12 cellular contexts compared by ENCODE assay signal in the genomic region with DNA sequence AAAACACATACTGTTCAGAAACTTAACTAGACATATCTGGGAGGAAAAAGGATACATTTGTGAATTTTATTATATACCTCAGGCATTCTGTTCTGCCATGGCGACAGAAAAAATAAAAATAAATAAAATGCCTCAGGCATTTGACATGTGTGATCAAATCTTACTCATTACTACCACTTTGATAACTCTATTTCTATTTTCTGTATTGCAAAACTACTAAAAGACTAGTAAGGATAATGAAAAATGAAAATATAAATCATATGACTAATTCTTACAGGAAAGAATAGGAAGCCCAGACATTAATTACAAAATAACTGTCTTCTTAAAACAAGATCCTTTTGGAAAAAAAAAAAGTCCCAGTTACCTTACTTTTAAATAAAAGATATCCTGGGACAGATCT. TPM values are rescaled to one million over a fixed set of nuclear protein-coding genes. Genes with fewer than 3 reads are reported as not detected.
DNase-seq lines count a peak whose midpoint lies in the region; ATAC-seq, FAIRE-seq and TF ChIP-seq lines count a peak whose summit lies in the region.
"Had no signal": no experiment of that assay in that cellular context is flagged by ENCODE, and none has a peak within 500 bp of the region (broad histone marks: within the 10 kb centered on the region; RNA-seq: fewer than 3 reads in every experiment).

No MANE protein-coding gene starts in this region.

- no peak for DNase-seq in right atrium auricular region (ENCODE audit: low spot score)
- no peak for DNase-seq in cardiac septum (ENCODE audit: low spot score)
- DNase-seq in GM12878 (ENCODE audit: low read depth, low spot score): no peak
- peak; percentile 30 to 38 for DNase-seq in lung microvascular endothelial cell (ENCODE audit: low read depth in 2 of 2)
- no peak for DNase-seq in vagina (ENCODE audit: extremely low spot score in 2 of 2)
- no peak for DNase-seq in GF-D8 (lab: John Stamatoyannopoulos, UW)
- no peak for DNase-seq in GM19238 (ENCODE audit: insufficient read length, low spot score)
- DNase-seq: activated CD4-positive, alpha-beta T cell treated with anti-CD3 and anti-CD28 coated beads, Interleukin-2, amount 50 U/mL, for 1 hour; NCI-H446 treated with DMSO at 0.1 percent for 48 hours had no signal

- no peak for TF ChIP-seq RAD21 in GM12878 (IDR thresholded peaks at IDR 0.05; ENCODE audit: insufficient read depth, low read depth, low read length)

- intact Hi-C loops in cardiac septum (cut with DNase I) (loop anchor here (10.0 kb wide), 1 partner anchor 209 kb away; a partner anchor contains a TSS), GM12878 (cut with micrococcal nuclease; ENCODE audit: unreplicated experiment) (no loop called here), vagina (cut with DNase I) (no loop called here)

- WGBS in GM12878 (ENCODE audit: insufficient coverage, insufficient replicate concordance, low lambda C conversion rate, missing lambda C conversion rate): 0% methylated on average over 1 of the region's 1 CpG

- SMC1A ChIA-PET in GM12878 (lab: Charles Lee; ENCODE audit: uncharacterized antibody, unreplicated experiment): interaction anchor here (1.2 to 2.1 kb wide), 3 partner anchors 15 to 131 kb away, joined by 3 to 9 read pairs (median 5); no protein-coding TSS in a partner anchor

- H3K4me3 ChIP-seq in right atrium auricular region: no peak overlapping the region
- peak overlapping the region; percentile 62 for H3K4me3 ChIP-seq in GM12878
- H3K4me3 ChIP-seq in vagina: peak overlapping the region in 1 of 2 donors; percentile 17

- no peak for FAIRE-seq in GM12878 (lab: Jason Lieb, UNC)
- FAIRE-seq: frontal cortex had no signal

- H2AFZ ChIP-seq in GM12878 (ENCODE audit: control insufficient read depth, low read depth, low read length): no peak overlapping the region

- peaks cover 100% of the 10 kb centered on the region for H3K79me2 ChIP-seq in GM12878 (ENCODE audit: control insufficient read depth, insufficient read depth, low read length)

- H3K36me3 ChIP-seq in right atrium auricular region: no peaks in the 10 kb centered on the region
- H3K36me3 ChIP-seq in GM12878 (ENCODE audit: control insufficient read depth in 2 of 2, insufficient read depth in 2 of 2, low read length in 1 of 2): no peaks in the 10 kb centered on the region; a peak in 1 of 4 replicates
- H3K36me3 ChIP-seq in vagina: no peaks in the 10 kb centered on the region

- BruUV-seq in GM12878 (replicated peaks; lab: Mats Ljungman, UMichigan): no TSS peak

- no peak overlapping the region for H3K9ac ChIP-seq in GM12878 (ENCODE audit: control insufficient read depth, insufficient read depth, low read length)

- H3K4me2 ChIP-seq in GM12878 (ENCODE audit: control insufficient read depth, insufficient read depth): peak overlapping the region; percentile 51

- TF ChIP-seq CTCF in right atrium auricular region (IDR thresholded peaks at IDR 0.05) (no peak), GM12878 (IDR thresholded peaks at IDR 0.05 in 2 of 3, conservative IDR thresholded peaks at IDR 0.05 in 1 of 3; ENCODE audit: control insufficient read depth in 2 of 3, extremely low read depth in 1 of 3, insufficient read depth in 1 of 3, low read depth in 3 of 3, low read length in 3 of 3) (no peak), vagina (IDR thresholded peaks at IDR 0.05) (no peak)

- H3K27me3 ChIP-seq in right atrium auricular region (no peaks in the 10 kb centered on the region), GM12878 (replicated peaks in 1 of 2; ENCODE audit: control insufficient read depth in 2 of 2, insufficient read depth in 2 of 2, low read length in 1 of 2) (no peaks in the 10 kb centered on the region), vagina (no peaks in the 10 kb centered on the region)
- H3K27me3 ChIP-seq: BLaER1 treated with 17β-estradiol and CSF1 and Interleukin-3, amounts not matched to agents 10 nM and 100 nM had no signal

- H4K20me1 ChIP-seq in GM12878 (ENCODE audit: control insufficient read depth, insufficient read depth): no peaks in the 10 kb centered on the region; the same call in 1 of the 2 replicates

- POLR2A ChIA-PET in GM12878 (lab: Charles Lee): interaction anchor here (2.5 kb wide), 1 partner anchor 15 kb away, joined by 9 read pairs; no protein-coding TSS in a partner anchor

- H3K9me3 ChIP-seq in right atrium auricular region (no peaks in the 10 kb centered on the region), GM12878 (replicated peaks; ENCODE audit: control insufficient read depth, insufficient read depth, low read length) (peaks cover 5% of the 10 kb centered on the region), vagina (no peaks in the 10 kb centered on the region)

- CTCF ChIA-PET in GM12878 (lab: Yijun Ruan, JAX): no interaction called here

- ATAC-seq in GM12878 (no peak), GM18505 (IDR thresholded peaks at IDR 0.05; ENCODE audit: unreplicated experiment) (no peak)

- in situ Hi-C loops in GM12878 (cut with MboI): no loop called here

- H3K4me1 ChIP-seq in right atrium auricular region (peaks cover 0 to 73% of the 10 kb centered on the region in 2 donors), GM12878 (ENCODE audit: control insufficient read depth, insufficient read depth, low read length) (0 out of 2 replicates have a peak, but pooled peaks cover 8% of the 10 kb centered on the region), vagina (peaks cover 67% of the 10 kb centered on the region)

- H3K27ac ChIP-seq in right atrium auricular region (peak overlapping the region; percentile 96), GM12878 (ENCODE audit: control insufficient read depth, insufficient read depth) (peak overlapping the region; percentile 35), vagina (peak overlapping the region; percentile 19)

- TF ChIP-seq EP300 in GM12878 (IDR thresholded peaks at IDR 0.05; ENCODE audit: borderline replicate concordance in 1 of 2, control insufficient read depth in 1 of 2, low read depth in 2 of 2, low read length in 2 of 2): no peak

- no peak for TF ChIP-seq POLR2A in GM12878 (IDR thresholded peaks at IDR 0.05; ENCODE audit: low read depth, low read length)
- TF ChIP-seq POLR2A in vagina (IDR thresholded peaks at IDR 0.05): no peak
- TF ChIP-seq POLR2A in GM18505 (IDR thresholded peaks at IDR 0.05; ENCODE audit: borderline replicate concordance, extremely low read depth, insufficient read depth, insufficient read length): no peak

- RAD21 ChIA-PET in GM12878 (lab: Charles Lee; ENCODE audit: unreplicated experiment): interaction anchor here (1.3 to 5.1 kb wide), 2 partner anchors 15 to 130 kb away, joined by 4 to 55 read pairs; no protein-coding TSS in a partner anchor

TF ChIP-seq in GM12878, 131 proteins besides CTCF, POLR2A, EP300 and RAD21 (continues in another document):
- TF ChIP-seq SIN3A (IDR thresholded peaks at IDR 0.05; ENCODE audit: low read depth, low read length) (no peak), RELA (IDR thresholded peaks at IDR 0.05; ENCODE audit: borderline replicate concordance, partially characterized antibody) (no peak), CEBPB (IDR thresholded peaks at IDR 0.05; ENCODE audit: borderline replicate concordance in 1 of 2, low read depth in 2 of 2, low read length in 2 of 2) (no peak), SMARCA5 (IDR thresholded peaks at IDR 0.05) (no peak), BACH1 (IDR thresholded peaks at IDR 0.05; ENCODE audit: borderline replicate concordance) (no peak), HDGF (IDR thresholded peaks at IDR 0.05) (no peak), HDAC6 (IDR thresholded peaks at IDR 0.05; ENCODE audit: unreplicated experiment) (no peak), JUND (IDR thresholded peaks at IDR 0.05; ENCODE audit: low read depth, low read length) (no peak)
- TF ChIP-seq, protein P1, sequence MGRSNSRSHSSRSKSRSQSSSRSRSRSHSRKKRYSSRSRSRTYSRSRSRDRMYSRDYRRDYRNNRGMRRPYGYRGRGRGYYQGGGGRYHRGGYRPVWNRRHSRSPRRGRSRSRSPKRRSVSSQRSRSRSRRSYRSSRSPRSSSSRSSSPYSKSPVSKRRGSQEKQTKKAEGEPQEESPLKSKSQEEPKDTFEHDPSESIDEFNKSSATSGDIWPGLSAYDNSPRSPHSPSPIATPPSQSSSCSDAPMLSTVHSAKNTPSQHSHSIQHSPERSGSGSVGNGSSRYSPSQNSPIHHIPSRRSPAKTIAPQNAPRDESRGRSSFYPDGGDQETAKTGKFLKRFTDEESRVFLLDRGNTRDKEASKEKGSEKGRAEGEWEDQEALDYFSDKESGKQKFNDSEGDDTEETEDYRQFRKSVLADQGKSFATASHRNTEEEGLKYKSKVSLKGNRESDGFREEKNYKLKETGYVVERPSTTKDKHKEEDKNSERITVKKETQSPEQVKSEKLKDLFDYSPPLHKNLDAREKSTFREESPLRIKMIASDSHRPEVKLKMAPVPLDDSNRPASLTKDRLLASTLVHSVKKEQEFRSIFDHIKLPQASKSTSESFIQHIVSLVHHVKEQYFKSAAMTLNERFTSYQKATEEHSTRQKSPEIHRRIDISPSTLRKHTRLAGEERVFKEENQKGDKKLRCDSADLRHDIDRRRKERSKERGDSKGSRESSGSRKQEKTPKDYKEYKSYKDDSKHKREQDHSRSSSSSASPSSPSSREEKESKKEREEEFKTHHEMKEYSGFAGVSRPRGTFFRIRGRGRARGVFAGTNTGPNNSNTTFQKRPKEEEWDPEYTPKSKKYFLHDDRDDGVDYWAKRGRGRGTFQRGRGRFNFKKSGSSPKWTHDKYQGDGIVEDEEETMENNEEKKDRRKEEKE (IDR thresholded peaks at IDR 0.05): no peak

RNA-seq across cellular contexts. Expression of a gene that starts 5.3 kb away (rescaled TPM):
- 100 to 1,000 TPM; 166 to 286 TPM for total RNA-seq in right atrium auricular region
- total RNA-seq in cardiac septum: 213 TPM
- 532 and 561 TPM in 2 replicates for total RNA-seq in GM12878 (2013; cell fraction: nucleolus; rRNA removed)
- total RNA-seq in GM12878 (2014; rRNA removed): 78.9 and 86.8 TPM in 2 replicates
- 69.1 and 70.3 TPM in 2 replicates for total RNA-seq in GM12878 (2014; rRNA removed; fragmentation: Illumina TruSeq; extraction: Trizol)
- total RNA-seq in GM12878 (2021): 41.0 and 46.5 TPM in 2 replicates
- polyA plus RNA-seq in GM12878 (2011; ENCODE audit: low read depth): 18.2 TPM
- polyA plus RNA-seq in GM12878 (2011; rRNA removed): 150 and 163 TPM in 2 replicates
- 68.3 and 91.4 TPM in 2 replicates for polyA plus RNA-seq in GM12878 (2011; cell fraction: cytosol; rRNA removed)
- polyA plus RNA-seq in GM12878 (2011; cell fraction: nucleus; rRNA removed): 115 and 124 TPM in 2 replicates
- polyA plus RNA-seq in GM12878 (2012): 27.2 and 31.0 TPM in 2 replicates
- 70.1 and 95.0 TPM in 2 replicates for polyA plus RNA-seq in GM12878 (2014; fragmentation: Illumina TruSeq; extraction: Trizol)
- 10 to 100 TPM in 1 of 2 experiments, 1 to 10 TPM in 1; 4.3 to 10.4 TPM for polyA plus RNA-seq in GM12878 (2014; fragmentation: Nextera tagmentation; extraction: Ambion mirVana)
- polyA plus RNA-seq in GM12878 (2014; rRNA removed): 37.2 and 43.1 TPM in 2 replicates
- 10 to 100 TPM; 12.8 to 15.0 TPM for polyA plus RNA-seq in GM12878 (2016; fragmentation: Nextera tagmentation; extraction: Ambion mirVana)
- polyA minus RNA-seq in GM12878 (2011; rRNA and poly(A)+ RNA removed): 254 and 304 TPM in 2 replicates
- polyA minus RNA-seq in GM12878 (2011; cell fraction: cytosol; rRNA and poly(A)+ RNA removed): 78.4 and 84.7 TPM in 2 replicates
- polyA minus RNA-seq in GM12878 (2011; cell fraction: nucleus; rRNA and poly(A)+ RNA removed): 156 and 277 TPM in 2 replicates
- 122 and 173 TPM in 2 replicates for total RNA-seq in lung microvascular endothelial cell
- 237 TPM for total RNA-seq in vagina

Comparison
In these comparisons a context has a peak if more than half of its experiments do, and no peak if none do; other contexts are left out.
1. DNase-seq: peak in lung microvascular endothelial cell (2 of 2); none in right atrium auricular region (single experiment), cardiac septum (single experiment), GM12878 (single experiment), vagina (0 of 2), GF-D8 (single experiment) and GM19238 (single experiment).
2. H3K27ac ChIP-seq: peak in every context shown above with its lines; median percentile 96 in right atrium auricular region; 35 in GM12878; 19 in vagina.